ENCODE assay signal across 22 cellular contexts in the genomic region with DNA sequence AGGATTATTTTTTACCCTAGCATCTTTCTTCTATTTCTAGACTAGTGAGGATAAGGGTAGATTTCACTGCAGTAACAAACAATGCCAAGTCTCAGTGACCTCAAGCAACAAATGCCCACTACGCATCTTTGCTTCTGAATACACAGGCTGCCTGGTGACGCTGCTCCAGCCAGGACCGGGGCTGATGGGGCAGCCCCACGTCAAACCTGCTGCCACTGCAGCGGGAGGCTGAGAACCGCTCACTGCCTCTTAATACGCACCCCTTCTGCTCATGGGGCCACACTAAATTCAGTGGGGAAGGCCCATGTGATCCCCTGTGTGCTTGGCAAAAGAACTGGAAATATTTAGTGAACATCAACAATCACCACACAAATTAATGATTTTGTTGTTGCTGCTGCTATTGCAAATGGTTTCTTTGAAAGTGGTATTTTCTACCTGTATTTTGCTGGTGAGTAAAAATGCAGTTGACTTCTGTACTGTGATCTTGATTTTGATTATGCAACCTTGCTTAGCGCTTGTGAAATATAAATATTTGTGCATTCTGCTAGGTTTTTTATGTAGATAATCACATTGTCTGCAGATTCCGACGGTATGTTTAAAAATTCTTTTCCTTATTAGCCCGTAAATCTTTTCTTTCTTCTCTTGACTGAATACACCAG.
DNase-seq lines count a peak whose midpoint lies in the region; ATAC-seq and TF ChIP-seq lines count a peak whose summit lies in the region.
"Had no signal": no experiment of that assay in that cellular context is flagged by ENCODE, and none has a peak within 500 bp of the region (broad histone marks: within the 10 kb centered on the region; RNA-seq: fewer than 3 reads in every experiment).

No MANE protein-coding gene starts in this region.

- no peaks in the 10 kb centered on the region for H3K9me3 ChIP-seq in liver (ENCODE audit: control insufficient read depth in 4 of 4, low read length in 3 of 4)
- H3K9me3 ChIP-seq: BE2C had no signal

- ATAC-seq in left lobe of liver: peak; percentile 74
- no peak for ATAC-seq in sciatic nerve
- no peak for ATAC-seq in GM18907 (IDR thresholded peaks at IDR 0.05; ENCODE audit: unreplicated experiment)

- H3K9ac ChIP-seq in liver (ENCODE audit: low read depth in 1 of 2, low read length in 2 of 2): peak overlapping the region; percentile 36 to 55
- H3K9ac ChIP-seq: BLaER1 had no signal

- TF ChIP-seq CTCF in liver (IDR thresholded peaks at IDR 0.05; ENCODE audit: low read depth, low read length, missing input control): no peak

- H3K36me3 ChIP-seq in liver (ENCODE audit: control insufficient read depth in 4 of 4, insufficient read depth in 3 of 4, low read depth in 1 of 4, low read length in 3 of 4): no peaks in the 10 kb centered on the region
- H3K36me3 ChIP-seq: BE2C, BLaER1 had no signal

- no peak overlapping the region for H3K4me3 ChIP-seq in liver (ENCODE audit: low read depth in 1 of 3, low read length in 3 of 3)
- H3K4me3 ChIP-seq: BLaER1 had no signal

- no peaks in the 10 kb centered on the region for H3K9me3 Mint-ChIP-seq in activated CD4-positive, alpha-beta T cell treated with anti-CD3 and anti-CD28 coated beads, Interleukin-2, amount 10 ng/mL, durations not matched to agents 24 days and 14 days
- H3K9me3 Mint-ChIP-seq: CD8-positive, alpha-beta memory T cell had no signal

- intact Hi-C loops in sciatic nerve (cut with DNase I): no loop called here
- intact Hi-C loops in activated CD4-positive, alpha-beta T cell treated with anti-CD3 and anti-CD28 coated beads, Interleukin-2, amount 10 ng/mL, durations not matched to agents 24 days and 14 days (cut with micrococcal nuclease): no loop called here

- no peaks in the 10 kb centered on the region for H3K27me3 Mint-ChIP-seq in activated CD4-positive, alpha-beta T cell treated with anti-CD3 and anti-CD28 coated beads, Interleukin-2, amount 10 ng/mL, durations not matched to agents 24 days and 14 days
- H3K27me3 Mint-ChIP-seq: CD4-positive, alpha-beta memory T cell had no signal

- H3K27ac ChIP-seq in liver (ENCODE audit: low read depth in 1 of 2, low read length in 2 of 2): peak overlapping the region; percentile 91 to 93
- H3K27ac ChIP-seq: BLaER1 had no signal

- no peak overlapping the region for H3K4me3 Mint-ChIP-seq in activated CD4-positive, alpha-beta T cell treated with anti-CD3 and anti-CD28 coated beads, Interleukin-2, amount 10 ng/mL, durations not matched to agents 24 days and 14 days
- H3K4me3 Mint-ChIP-seq: CD14-positive monocyte; CD4-positive, alpha-beta memory T cell; CD4-positive, CD25-positive, alpha-beta regulatory T cell; CD8-positive, alpha-beta memory T cell had no signal

- WGBS in liver: 37% methylated on average over 11 of the region's 11 CpGs

- DNase-seq in left lobe of liver (ENCODE audit: low spot score): no peak
- peak; percentile 1 for DNase-seq in sciatic nerve (ENCODE audit: low spot score)
- DNase-seq in activated CD4-positive, alpha-beta T cell treated with anti-CD3 and anti-CD28 coated beads, Interleukin-2, amount 10 ng/mL, durations not matched to agents 24 days and 14 days: no peak
- DNase-seq in central memory CD4-positive, alpha-beta T cell: no peak
- no peak for DNase-seq in T-helper 1 cell
- DNase-seq: 8988T; ACHN; BE2C; C1 segment of cervical spinal cord; CD4-positive, alpha-beta memory T cell; CD4-positive, CD25-positive, alpha-beta regulatory T cell; CD8-positive, alpha-beta memory T cell; COR-L47; DMS 273 treated with DMSO at 0.1 percent for 48 hours; DMS153; DMS53; DMS79 treated with DMSO at 0.1 percent for 48 hours; GF-D8 had no signal

- peak; percentile 40 to 51 for TF ChIP-seq RAD21 in liver (IDR thresholded peaks at IDR 0.05)

- no peaks in the 10 kb centered on the region for H3K4me1 Mint-ChIP-seq in activated CD4-positive, alpha-beta T cell treated with anti-CD3 and anti-CD28 coated beads, Interleukin-2, amount 10 ng/mL, durations not matched to agents 24 days and 14 days
- H3K4me1 Mint-ChIP-seq: CD14-positive monocyte; CD4-positive, alpha-beta memory T cell; CD4-positive, CD25-positive, alpha-beta regulatory T cell; CD8-positive, alpha-beta memory T cell had no signal

- H3K27me3 ChIP-seq in liver (ENCODE audit: control insufficient read depth in 4 of 4, insufficient read depth in 4 of 4, low read length in 3 of 4): no peaks in the 10 kb centered on the region
- H3K27me3 ChIP-seq: BLaER1 had no signal

- H3K27ac Mint-ChIP-seq in activated CD4-positive, alpha-beta T cell treated with anti-CD3 and anti-CD28 coated beads, Interleukin-2, amount 10 ng/mL, durations not matched to agents 24 days and 14 days: no peak overlapping the region
- H3K27ac Mint-ChIP-seq: CD14-positive monocyte; CD4-positive, alpha-beta memory T cell; CD4-positive, CD25-positive, alpha-beta regulatory T cell; CD8-positive, alpha-beta memory T cell had no signal

- H3K36me3 Mint-ChIP-seq in activated CD4-positive, alpha-beta T cell treated with anti-CD3 and anti-CD28 coated beads, Interleukin-2, amount 10 ng/mL, durations not matched to agents 24 days and 14 days (ENCODE audit: low read depth): no peaks in the 10 kb centered on the region
- H3K36me3 Mint-ChIP-seq: CD14-positive monocyte; CD4-positive, alpha-beta memory T cell; CD4-positive, CD25-positive, alpha-beta regulatory T cell; CD8-positive, alpha-beta memory T cell had no signal

- H3K4me1 ChIP-seq in liver (ENCODE audit: control insufficient read depth in 4 of 4, insufficient read depth in 4 of 4, low read length in 3 of 4): peaks cover 2 to 22% (median 13%) of the 10 kb centered on the region in 4 donors
- H3K4me1 ChIP-seq: BE2C, BLaER1 had no signal

TF ChIP-seq in liver, 16 proteins besides CTCF, POLR2A, EP300 and RAD21:
- TF ChIP-seq, protein P1, sequence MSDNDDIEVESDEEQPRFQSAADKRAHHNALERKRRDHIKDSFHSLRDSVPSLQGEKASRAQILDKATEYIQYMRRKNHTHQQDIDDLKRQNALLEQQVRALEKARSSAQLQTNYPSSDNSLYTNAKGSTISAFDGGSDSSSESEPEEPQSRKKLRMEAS (IDR thresholded peaks at IDR 0.05): peak; percentile 46
- no peak for TF ChIP-seq GABPA (IDR thresholded peaks at IDR 0.05 in 1 of 2, conservative IDR thresholded peaks at IDR 0.05 in 1 of 2)
- peak; percentile 65 for TF ChIP-seq SP1 (IDR thresholded peaks at IDR 0.05)
- TF ChIP-seq FOXA1 (IDR thresholded peaks at IDR 0.05): peak; percentile 5
- TF ChIP-seq EGR1 (IDR thresholded peaks at IDR 0.05; ENCODE audit: low read depth in 2 of 2): peak in 1 of 2 donors; percentile 60
- peak; percentile 45 for TF ChIP-seq FOXA2 (IDR thresholded peaks at IDR 0.05)
- TF ChIP-seq YY1 (IDR thresholded peaks at IDR 0.05): peak; percentile 91
- peak; percentile 19 to 75 for TF ChIP-seq JUND (IDR thresholded peaks at IDR 0.05)
- TF ChIP-seq, protein P2, sequence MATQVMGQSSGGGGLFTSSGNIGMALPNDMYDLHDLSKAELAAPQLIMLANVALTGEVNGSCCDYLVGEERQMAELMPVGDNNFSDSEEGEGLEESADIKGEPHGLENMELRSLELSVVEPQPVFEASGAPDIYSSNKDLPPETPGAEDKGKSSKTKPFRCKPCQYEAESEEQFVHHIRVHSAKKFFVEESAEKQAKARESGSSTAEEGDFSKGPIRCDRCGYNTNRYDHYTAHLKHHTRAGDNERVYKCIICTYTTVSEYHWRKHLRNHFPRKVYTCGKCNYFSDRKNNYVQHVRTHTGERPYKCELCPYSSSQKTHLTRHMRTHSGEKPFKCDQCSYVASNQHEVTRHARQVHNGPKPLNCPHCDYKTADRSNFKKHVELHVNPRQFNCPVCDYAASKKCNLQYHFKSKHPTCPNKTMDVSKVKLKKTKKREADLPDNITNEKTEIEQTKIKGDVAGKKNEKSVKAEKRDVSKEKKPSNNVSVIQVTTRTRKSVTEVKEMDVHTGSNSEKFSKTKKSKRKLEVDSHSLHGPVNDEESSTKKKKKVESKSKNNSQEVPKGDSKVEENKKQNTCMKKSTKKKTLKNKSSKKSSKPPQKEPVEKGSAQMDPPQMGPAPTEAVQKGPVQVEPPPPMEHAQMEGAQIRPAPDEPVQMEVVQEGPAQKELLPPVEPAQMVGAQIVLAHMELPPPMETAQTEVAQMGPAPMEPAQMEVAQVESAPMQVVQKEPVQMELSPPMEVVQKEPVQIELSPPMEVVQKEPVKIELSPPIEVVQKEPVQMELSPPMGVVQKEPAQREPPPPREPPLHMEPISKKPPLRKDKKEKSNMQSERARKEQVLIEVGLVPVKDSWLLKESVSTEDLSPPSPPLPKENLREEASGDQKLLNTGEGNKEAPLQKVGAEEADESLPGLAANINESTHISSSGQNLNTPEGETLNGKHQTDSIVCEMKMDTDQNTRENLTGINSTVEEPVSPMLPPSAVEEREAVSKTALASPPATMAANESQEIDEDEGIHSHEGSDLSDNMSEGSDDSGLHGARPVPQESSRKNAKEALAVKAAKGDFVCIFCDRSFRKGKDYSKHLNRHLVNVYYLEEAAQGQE (IDR thresholded peaks at IDR 0.05): peak; percentile 82
- TF ChIP-seq RXRA (IDR thresholded peaks at IDR 0.05): peak; percentile 19 to 78
- TF ChIP-seq, protein P3, sequence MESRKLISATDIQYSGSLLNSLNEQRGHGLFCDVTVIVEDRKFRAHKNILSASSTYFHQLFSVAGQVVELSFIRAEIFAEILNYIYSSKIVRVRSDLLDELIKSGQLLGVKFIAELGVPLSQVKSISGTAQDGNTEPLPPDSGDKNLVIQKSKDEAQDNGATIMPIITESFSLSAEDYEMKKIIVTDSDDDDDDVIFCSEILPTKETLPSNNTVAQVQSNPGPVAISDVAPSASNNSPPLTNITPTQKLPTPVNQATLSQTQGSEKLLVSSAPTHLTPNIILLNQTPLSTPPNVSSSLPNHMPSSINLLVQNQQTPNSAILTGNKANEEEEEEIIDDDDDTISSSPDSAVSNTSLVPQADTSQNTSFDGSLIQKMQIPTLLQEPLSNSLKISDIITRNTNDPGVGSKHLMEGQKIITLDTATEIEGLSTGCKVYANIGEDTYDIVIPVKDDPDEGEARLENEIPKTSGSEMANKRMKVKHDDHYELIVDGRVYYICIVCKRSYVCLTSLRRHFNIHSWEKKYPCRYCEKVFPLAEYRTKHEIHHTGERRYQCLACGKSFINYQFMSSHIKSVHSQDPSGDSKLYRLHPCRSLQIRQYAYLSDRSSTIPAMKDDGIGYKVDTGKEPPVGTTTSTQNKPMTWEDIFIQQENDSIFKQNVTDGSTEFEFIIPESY (IDR thresholded peaks at IDR 0.05): peak; percentile 62
- TF ChIP-seq HNF4A (conservative IDR thresholded peaks at IDR 0.05): peak; percentile 75 to 89
- TF ChIP-seq NR2F2 (IDR thresholded peaks at IDR 0.05): no peak
- TF ChIP-seq TAF1 (conservative IDR thresholded peaks at IDR 0.05): no peak
- TF ChIP-seq HNF4G (IDR thresholded peaks at IDR 0.05): no peak
- TF ChIP-seq, protein P4, sequence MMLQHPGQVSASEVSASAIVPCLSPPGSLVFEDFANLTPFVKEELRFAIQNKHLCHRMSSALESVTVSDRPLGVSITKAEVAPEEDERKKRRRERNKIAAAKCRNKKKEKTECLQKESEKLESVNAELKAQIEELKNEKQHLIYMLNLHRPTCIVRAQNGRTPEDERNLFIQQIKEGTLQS (IDR thresholded peaks at IDR 0.05): peak; percentile 15
